ENCODE assay signal across 1 cellular context in genomic region chr20:2114106-2114505, GRCh38.
TF ChIP-seq lines count a peak whose summit lies in the region.

No MANE protein-coding gene starts in this region.

TF ChIP-seq in GM12878, 131 proteins besides CTCF, POLR2A, EP300 and RAD21:
- TF ChIP-seq TCF7 (IDR thresholded peaks at IDR 0.05; ENCODE audit: borderline replicate concordance) = no peak
- TF ChIP-seq ZBTB33 (IDR thresholded peaks at IDR 0.05) = no peak
- TF ChIP-seq ZNF207 (IDR thresholded peaks at IDR 0.05; ENCODE audit: borderline replicate concordance) = no peak
- no peak for TF ChIP-seq RELB (IDR thresholded peaks at IDR 0.05; ENCODE audit: low read depth)
TF ChIP-seq in GM12878: peak in this region for 0.
